ENCODE assay signal across 11 cellular contexts in the genomic region with DNA sequence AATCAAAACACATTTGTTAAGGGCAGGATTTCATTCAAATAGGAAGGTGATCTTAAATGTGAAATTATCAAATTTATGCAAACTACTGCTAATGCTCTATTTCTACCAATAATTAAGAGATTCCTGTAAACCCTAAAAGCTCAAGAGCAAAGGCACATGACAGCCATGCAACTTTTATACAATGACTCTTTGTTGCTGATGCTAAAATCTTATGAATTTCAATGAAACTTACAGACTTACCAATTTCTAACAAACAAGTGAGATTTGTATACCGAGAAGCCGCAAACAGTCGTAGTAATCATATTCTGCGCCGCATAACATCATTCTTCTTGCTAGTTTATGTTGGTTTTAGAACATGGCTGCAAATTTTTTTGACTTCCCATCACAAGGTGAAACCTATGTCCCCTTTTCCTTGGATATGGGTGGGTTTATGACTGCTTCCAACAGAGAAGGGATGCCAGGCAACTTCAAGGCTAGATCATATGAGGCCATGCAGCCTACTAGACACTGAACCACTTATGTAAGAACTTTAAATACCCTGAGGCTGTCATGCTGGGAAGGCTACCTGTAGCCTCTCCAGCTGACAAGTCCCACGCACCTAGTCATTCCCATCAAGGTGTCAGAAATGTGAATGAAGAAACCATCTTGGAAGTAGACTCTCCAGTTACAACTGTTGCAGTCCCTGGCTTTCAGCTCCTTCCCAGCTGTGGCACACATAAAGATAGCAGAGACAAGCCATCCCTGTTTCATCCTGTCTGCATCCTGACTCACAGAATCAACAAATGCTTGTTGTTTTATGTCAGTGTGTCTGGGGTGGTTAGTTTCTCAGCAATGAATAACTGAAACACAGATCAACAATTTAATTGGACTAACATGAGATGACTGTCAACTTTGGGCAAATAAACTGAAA. TPM values are rescaled to one million over a fixed set of nuclear protein-coding genes. Genes with fewer than 3 reads are reported as not detected.
A peak's percentile ranks its signal among the peaks of the same experiment; 100 is the strongest.
DNase-seq lines count a peak whose midpoint lies in the region; ATAC-seq and TF ChIP-seq lines count a peak whose summit lies in the region.
"Had no signal": no experiment of that assay in that cellular context is flagged by ENCODE, and none has a peak within 500 bp of the region (broad histone marks: within the 10 kb centered on the region; RNA-seq: fewer than 3 reads in every experiment).

No MANE protein-coding gene starts in this region.

- ATAC-seq in CD4-positive, alpha-beta T cell (ENCODE audit: poor library complexity): no peak
- ATAC-seq: naive thymus-derived CD8-positive, alpha-beta T cell had no signal

- H3K9me3 ChIP-seq in CD4-positive, alpha-beta T cell (ENCODE audit: control insufficient read depth, low read length): no peaks in the 10 kb centered on the region
- no peaks in the 10 kb centered on the region for H3K9me3 ChIP-seq in right atrium auricular region

- no peaks in the 10 kb centered on the region for H3K27me3 Mint-ChIP-seq in mesothelial cell of epicardium (ENCODE audit: low read depth)
- no peaks in the 10 kb centered on the region for H3K27me3 Mint-ChIP-seq in CD4-positive, alpha-beta T cell
- H3K27me3 Mint-ChIP-seq: activated naive CD4-positive, alpha-beta T cell treated with anti-CD3 and anti-CD28 coated beads, Interleukin-2, amount 10 ng/mL, durations not matched to agents 7 days and 5 days; naive thymus-derived CD8-positive, alpha-beta T cell had no signal

- peaks cover 28% of the 10 kb centered on the region for H3K36me3 Mint-ChIP-seq in mesothelial cell of epicardium
- peaks cover 58% of the 10 kb centered on the region for H3K36me3 Mint-ChIP-seq in CD4-positive, alpha-beta T cell (ENCODE audit: low read depth)

- H3K4me3 Mint-ChIP-seq in mesothelial cell of epicardium: no peak overlapping the region
- no peak overlapping the region for H3K4me3 Mint-ChIP-seq in CD4-positive, alpha-beta T cell
- H3K4me3 Mint-ChIP-seq: activated naive CD4-positive, alpha-beta T cell treated with anti-CD3 and anti-CD28 coated beads, Interleukin-2, amount 10 ng/mL, durations not matched to agents 7 days and 5 days; naive thymus-derived CD8-positive, alpha-beta T cell had no signal

- H3K4me1 Mint-ChIP-seq in mesothelial cell of epicardium: peaks cover 13% of the 10 kb centered on the region
- H3K4me1 Mint-ChIP-seq in CD4-positive, alpha-beta T cell (ENCODE audit: low read depth): peaks cover 20% of the 10 kb centered on the region

- no peaks in the 10 kb centered on the region for H3K36me3 ChIP-seq in right atrium auricular region

- DNase-seq in DMS53 treated with DMSO at 0.1 percent for 48 hours (lab: John Stamatoyannopoulos, UW; ENCODE audit: unreplicated experiment): peak; percentile 50
- peak; percentile 14 for DNase-seq in NCI-H460 (ENCODE audit: extremely low read depth, low read depth)
- DNase-seq in epithelial cell of esophagus (ENCODE audit: low read depth): peak; percentile 97
- DNase-seq in mesothelial cell of epicardium (ENCODE audit: low spot score in 2 of 2, unreplicated experiment in 2 of 2): no peak
- DNase-seq in CD4-positive, alpha-beta T cell: no peak
- no peak for DNase-seq in right atrium auricular region (ENCODE audit: low spot score)
- DNase-seq in NCI-H2196 treated with DMSO at 0.1 percent for 48 hours (lab: John Stamatoyannopoulos, UW; ENCODE audit: unreplicated experiment): no peak
- no peak for DNase-seq in posterior cingulate gyrus
- DNase-seq: activated naive CD4-positive, alpha-beta T cell treated with anti-CD3 and anti-CD28 coated beads, Interleukin-2, amount 10 ng/mL, durations not matched to agents 7 days and 5 days; kidney; naive thymus-derived CD8-positive, alpha-beta T cell had no signal

- no peaks in the 10 kb centered on the region for H3K27me3 ChIP-seq in CD4-positive, alpha-beta T cell (ENCODE audit: control insufficient read depth, insufficient read depth, low read length)
- H3K27me3 ChIP-seq in right atrium auricular region: no peaks in the 10 kb centered on the region

- H3K27ac ChIP-seq in CD4-positive, alpha-beta T cell (ENCODE audit: low read depth, low read length): no peak overlapping the region
- no peak overlapping the region for H3K27ac ChIP-seq in right atrium auricular region

- H3K27ac Mint-ChIP-seq in mesothelial cell of epicardium: peak overlapping the region; percentile 34
- no peak overlapping the region for H3K27ac Mint-ChIP-seq in CD4-positive, alpha-beta T cell
- H3K27ac Mint-ChIP-seq: activated naive CD4-positive, alpha-beta T cell treated with anti-CD3 and anti-CD28 coated beads, Interleukin-2, amount 10 ng/mL, durations not matched to agents 7 days and 5 days had no signal

- peaks cover 14% of the 10 kb centered on the region for H3K9me3 Mint-ChIP-seq in mesothelial cell of epicardium
- no peaks in the 10 kb centered on the region for H3K9me3 Mint-ChIP-seq in CD4-positive, alpha-beta T cell
- H3K9me3 Mint-ChIP-seq: activated naive CD4-positive, alpha-beta T cell treated with anti-CD3 and anti-CD28 coated beads, Interleukin-2, amount 10 ng/mL, durations not matched to agents 7 days and 5 days; naive thymus-derived CD8-positive, alpha-beta T cell had no signal

- no peak overlapping the region for H3K4me3 ChIP-seq in epithelial cell of esophagus (ENCODE audit: low read length)
- H3K4me3 ChIP-seq in right atrium auricular region: no peak overlapping the region

- H3K4me1 ChIP-seq in right atrium auricular region: peaks cover 0 to 2% of the 10 kb centered on the region in 2 donors

- TF ChIP-seq CTCF in epithelial cell of esophagus (IDR thresholded peaks at IDR 0.05; ENCODE audit: insufficient read depth, low read depth, low read length, missing control alignments): no peak
- no peak for TF ChIP-seq CTCF in mesothelial cell of epicardium (IDR thresholded peaks at IDR 0.05; ENCODE audit: unreplicated experiment)
- no peak for TF ChIP-seq CTCF in CD4-positive, alpha-beta T cell (IDR thresholded peaks at IDR 0.05)
- TF ChIP-seq CTCF in right atrium auricular region (IDR thresholded peaks at IDR 0.05): no peak

- intact Hi-C loops in CD4-positive, alpha-beta T cell (cut with DNase I, micrococcal nuclease): no loop called here
- intact Hi-C loops in posterior cingulate gyrus (cut with DNase I): no loop called here

- CTCF ChIA-PET in CD4-positive, alpha-beta T cell (lab: Charles Lee): no interaction called here

- POLR2A ChIA-PET in CD4-positive, alpha-beta T cell (lab: Charles Lee): no interaction called here

RNA-seq across cellular contexts. Expression of gene LNX2, which starts 42.0 kb away (rescaled TPM):
- total RNA-seq in NCI-H460 (2014; rRNA removed; shearing (Covaris generic)): 6.2 and 6.4 TPM in 2 replicates
- 3.1 and 5.4 TPM in 2 replicates for polyA plus RNA-seq in NCI-H460 (2014; cell fraction: nucleus; rRNA removed)
- total RNA-seq in mesothelial cell of epicardium: 12.8 to 14.4 TPM (median 13.6 TPM) in 3 replicates
- 1 to 10 TPM; 3.5 to 3.9 TPM for total RNA-seq in CD4-positive, alpha-beta T cell
- total RNA-seq in right atrium auricular region: 10 to 100 TPM; 13.0 to 15.2 TPM

RNA-seq across cellular contexts. Expression of gene POLR1D, which starts 43.3 kb away (rescaled TPM):
- 128 and 149 TPM in 2 replicates for total RNA-seq in NCI-H460 (2014; rRNA removed; shearing (Covaris generic))
- polyA plus RNA-seq in NCI-H460 (2014; cell fraction: nucleus; rRNA removed): 88.1 and 99.3 TPM in 2 replicates
- total RNA-seq in mesothelial cell of epicardium (119 to 120 TPM (median 120 TPM) in 3 replicates), right atrium auricular region (10 to 100 TPM; 75.6 to 89.3 TPM)
- 100 to 1,000 TPM; 197 to 200 TPM for total RNA-seq in CD4-positive, alpha-beta T cell

Comparison
In these comparisons a context has a peak if more than half of its experiments do, and no peak if none do; other contexts are left out.
1. DNase-seq: peak in DMS53 treated with DMSO at 0.1 percent for 48 hours (single experiment), NCI-H460 (single experiment) and epithelial cell of esophagus (single experiment); none in mesothelial cell of epicardium (0 of 2), CD4-positive, alpha-beta T cell (0 of 10), right atrium auricular region (single experiment), NCI-H2196 treated with DMSO at 0.1 percent for 48 hours (single experiment) and posterior cingulate gyrus (0 of 10).